13 cellular contexts compared by ENCODE assay signal in the genomic region with DNA sequence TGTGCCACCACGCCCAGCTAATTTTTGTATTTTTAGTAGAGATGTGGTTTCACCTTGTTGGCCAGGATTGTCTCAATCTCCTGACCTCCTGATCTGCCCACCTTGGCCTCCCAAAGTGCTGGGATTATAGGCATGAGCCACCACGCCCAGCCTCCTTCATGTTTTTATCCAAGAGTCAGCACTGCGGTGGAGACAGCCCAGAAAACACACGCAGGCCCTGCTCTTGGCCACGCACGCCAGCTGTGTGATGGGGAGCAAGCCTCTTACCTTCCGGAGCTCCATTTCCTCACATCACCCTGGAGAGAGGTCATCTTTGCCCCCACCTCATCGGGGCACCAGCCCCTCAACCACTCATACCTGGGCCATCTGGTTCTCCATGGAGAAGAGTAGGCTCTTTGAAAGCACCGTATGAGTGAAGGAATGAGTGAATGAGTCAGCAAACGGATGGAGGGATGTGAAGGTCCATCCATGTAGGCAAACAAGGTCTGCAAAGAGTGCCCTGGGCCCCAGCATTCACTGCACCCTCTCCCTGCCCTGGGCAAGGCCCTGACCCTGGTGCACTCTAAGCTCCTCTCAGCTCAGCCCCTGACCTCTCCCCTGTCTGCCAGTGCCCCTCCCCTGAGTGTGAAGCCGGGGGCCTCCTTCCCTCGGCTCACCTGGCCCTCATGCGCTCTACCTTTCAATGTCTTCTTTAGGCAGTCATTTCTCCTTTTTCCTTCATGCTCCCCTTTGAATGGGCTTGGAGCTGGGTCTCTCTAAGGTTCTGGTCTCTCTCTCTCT. TPM values are rescaled to one million over a fixed set of nuclear protein-coding genes. Genes with fewer than 3 reads are reported as not detected.
DNase-seq lines count a peak whose midpoint lies in the region; ATAC-seq and TF ChIP-seq lines count a peak whose summit lies in the region.
"Had no signal": no experiment of that assay in that cellular context is flagged by ENCODE, and none has a peak within 500 bp of the region (broad histone marks: within the 10 kb centered on the region; RNA-seq: fewer than 3 reads in every experiment).

No MANE protein-coding gene starts in this region.

- no peaks in the 10 kb centered on the region for H3K27me3 ChIP-seq in stomach smooth muscle (ENCODE audit: control insufficient read depth in 1 of 2, insufficient read depth in 2 of 2, low read length in 2 of 2)
- H3K27me3 ChIP-seq in dorsolateral prefrontal cortex: no peaks in the 10 kb centered on the region
- H3K27me3 ChIP-seq: vagina had no signal

- no peak for ATAC-seq in GM21528 (IDR thresholded peaks at IDR 0.05; ENCODE audit: low FRiP score, unreplicated experiment)

- H3K9me3 ChIP-seq in stomach smooth muscle (ENCODE audit: control insufficient read depth in 2 of 2, low read length in 2 of 2): no peaks in the 10 kb centered on the region
- H3K9me3 ChIP-seq: vagina had no signal

- H3K4me1 ChIP-seq in stomach smooth muscle (ENCODE audit: control insufficient read depth, insufficient read depth, low read length): peaks cover 76% of the 10 kb centered on the region

- peaks cover 60% of the 10 kb centered on the region for H3K36me3 Mint-ChIP-seq in activated naive CD4-positive, alpha-beta T cell treated with anti-CD3 and anti-CD28 coated beads for 36 hours (ENCODE audit: low read depth)
- peaks cover 57% of the 10 kb centered on the region for H3K36me3 Mint-ChIP-seq in activated CD4-positive, alpha-beta memory T cell treated with anti-CD3 and anti-CD28 coated beads, Interleukin-2, amount 10 ng/mL, durations not matched to agents 7 days and 5 days (ENCODE audit: low read depth)
- H3K36me3 Mint-ChIP-seq in immature natural killer cell: peaks cover 0 to 4% (median 0%) of the 10 kb centered on the region in 3 donors

- H3K4me3 Mint-ChIP-seq in activated naive CD4-positive, alpha-beta T cell treated with anti-CD3 and anti-CD28 coated beads for 36 hours: peak overlapping the region; percentile 57
- H3K4me3 Mint-ChIP-seq in activated CD4-positive, alpha-beta memory T cell treated with anti-CD3 and anti-CD28 coated beads, Interleukin-2, amount 10 ng/mL, durations not matched to agents 7 days and 5 days: peak overlapping the region; percentile 35
- H3K4me3 Mint-ChIP-seq in immature natural killer cell: peak overlapping the region in 3 of 5 donors; percentile 30 to 75 (median 64)

- H3K9ac ChIP-seq in stomach smooth muscle (ENCODE audit: low read length in 2 of 2): no peak overlapping the region
- H3K9ac ChIP-seq: KMS-11 had no signal

- H3K4me3 ChIP-seq in stomach smooth muscle (ENCODE audit: low read length in 2 of 2) (no peak overlapping the region), dorsolateral prefrontal cortex (no peak overlapping the region)
- H3K4me3 ChIP-seq: vagina had no signal

- POLR2A ChIA-PET in activated CD4-positive, alpha-beta memory T cell treated with anti-CD3 and anti-CD28 coated beads, Interleukin-2, amount 10 ng/mL, durations not matched to agents 7 days and 5 days (lab: Charles Lee): interaction anchor here (0.7 to 2.1 kb wide), 3 partner anchors 13 to 23 kb away, joined by 3 to 6 read pairs (median 4); no protein-coding TSS in a partner anchor

- no peaks in the 10 kb centered on the region for H3K36me3 ChIP-seq in stomach smooth muscle (ENCODE audit: control insufficient read depth in 2 of 2, insufficient read depth in 2 of 2, low read length in 2 of 2)
- H3K36me3 ChIP-seq: vagina had no signal

- CTCF ChIA-PET in activated naive CD4-positive, alpha-beta T cell treated with anti-CD3 and anti-CD28 coated beads for 36 hours (lab: Charles Lee): interaction anchor here (0.7 to 1.0 kb wide), 3 partner anchors 98 to 135 kb away, joined by 3 to 4 read pairs (median 4); no protein-coding TSS in a partner anchor
- CTCF ChIA-PET in activated CD4-positive, alpha-beta memory T cell treated with anti-CD3 and anti-CD28 coated beads, Interleukin-2, amount 10 ng/mL, durations not matched to agents 7 days and 5 days (lab: Charles Lee): interaction anchor here (1.3 kb wide), 1 partner anchor 27 kb away, joined by 4 read pairs; no protein-coding TSS in a partner anchor

- H3K9me3 Mint-ChIP-seq in activated naive CD4-positive, alpha-beta T cell treated with anti-CD3 and anti-CD28 coated beads for 36 hours: no peaks in the 10 kb centered on the region
- no peaks in the 10 kb centered on the region for H3K9me3 Mint-ChIP-seq in activated CD4-positive, alpha-beta memory T cell treated with anti-CD3 and anti-CD28 coated beads, Interleukin-2, amount 10 ng/mL, durations not matched to agents 7 days and 5 days
- no peaks in the 10 kb centered on the region for H3K9me3 Mint-ChIP-seq in immature natural killer cell

- no peaks in the 10 kb centered on the region for H3K27me3 Mint-ChIP-seq in activated naive CD4-positive, alpha-beta T cell treated with anti-CD3 and anti-CD28 coated beads for 36 hours (ENCODE audit: low read depth)
- H3K27me3 Mint-ChIP-seq in activated CD4-positive, alpha-beta memory T cell treated with anti-CD3 and anti-CD28 coated beads, Interleukin-2, amount 10 ng/mL, durations not matched to agents 7 days and 5 days: no peaks in the 10 kb centered on the region
- H3K27me3 Mint-ChIP-seq in immature natural killer cell (ENCODE audit: low read depth in 3 of 3): peaks cover 0 to 16% (median 4%) of the 10 kb centered on the region in 3 donors

- DNase-seq in activated naive CD4-positive, alpha-beta T cell treated with anti-CD3 and anti-CD28 coated beads for 36 hours: no peak
- no peak for DNase-seq in activated naive CD4-positive, alpha-beta T cell treated with anti-CD3 and anti-CD28 coated beads, Interleukin-2, amount 50 U/mL, for 16 hours
- no peak for DNase-seq in activated CD4-positive, alpha-beta memory T cell treated with anti-CD3 and anti-CD28 coated beads, Interleukin-2, amount 10 ng/mL, durations not matched to agents 7 days and 5 days
- DNase-seq in immature natural killer cell: no peak
- DNase-seq in GM19240 (ENCODE audit: insufficient read length, low spot score): no peak
- DNase-seq in dorsolateral prefrontal cortex: no peak
- DNase-seq: ACHN, DND-41, NCI-H2029 had no signal

- no peak for TF ChIP-seq CTCF in dorsolateral prefrontal cortex (IDR thresholded peaks at IDR 0.05 in 54 of 56, conservative IDR thresholded peaks at IDR 0.05 in 2 of 56; ENCODE audit: low read depth in 1 of 56, partially characterized antibody in 56 of 56)

- peaks cover 93% of the 10 kb centered on the region for H3K4me1 Mint-ChIP-seq in activated naive CD4-positive, alpha-beta T cell treated with anti-CD3 and anti-CD28 coated beads for 36 hours (ENCODE audit: low read depth)
- peaks cover 84% of the 10 kb centered on the region for H3K4me1 Mint-ChIP-seq in activated CD4-positive, alpha-beta memory T cell treated with anti-CD3 and anti-CD28 coated beads, Interleukin-2, amount 10 ng/mL, durations not matched to agents 7 days and 5 days
- peaks cover 92 to 100% of the 10 kb centered on the region in 2 donors for H3K4me1 Mint-ChIP-seq in immature natural killer cell

- H3K27ac Mint-ChIP-seq in activated naive CD4-positive, alpha-beta T cell treated with anti-CD3 and anti-CD28 coated beads for 36 hours: peak overlapping the region; percentile 100
- peak overlapping the region; percentile 93 for H3K27ac Mint-ChIP-seq in activated CD4-positive, alpha-beta memory T cell treated with anti-CD3 and anti-CD28 coated beads, Interleukin-2, amount 10 ng/mL, durations not matched to agents 7 days and 5 days
- H3K27ac Mint-ChIP-seq in immature natural killer cell: peak overlapping the region; percentile 86 to 98 (median 94)

- peak overlapping the region; percentile 49 for H3K27ac ChIP-seq in stomach smooth muscle (ENCODE audit: low read length)
- no peak overlapping the region for H3K27ac ChIP-seq in dorsolateral prefrontal cortex
- H3K27ac ChIP-seq: KMS-11, vagina had no signal

- intact Hi-C loops in activated naive CD4-positive, alpha-beta T cell treated with anti-CD3 and anti-CD28 coated beads for 36 hours (cut with micrococcal nuclease): no loop called here
- intact Hi-C loops in dorsolateral prefrontal cortex (cut with DNase I): no loop called here

RNA-seq across cellular contexts. Expression of gene GYPC, which starts 7.4 kb away (rescaled TPM):
- 100 to 1,000 TPM; 150 to 155 TPM for total RNA-seq in activated naive CD4-positive, alpha-beta T cell treated with anti-CD3 and anti-CD28 coated beads for 36 hours
- 100 to 1,000 TPM; 133 TPM for total RNA-seq in activated CD4-positive, alpha-beta memory T cell treated with anti-CD3 and anti-CD28 coated beads, Interleukin-2, amount 10 ng/mL, durations not matched to agents 7 days and 5 days
- 100 to 1,000 TPM; 164 to 231 (median 178) TPM for polyA plus RNA-seq in immature natural killer cell
- 10 to 100 TPM in 36 of 120 experiments, 1 to 10 TPM in 84; 2.7 to 22.3 (median 8.4) TPM for total RNA-seq in dorsolateral prefrontal cortex

Comparison
In these comparisons a context has a peak if more than half of its experiments do, and no peak if none do; other contexts are left out.
1. RNA of gene GYPC, which starts 7.4 kb away (total RNA-seq): 150 to 155 TPM in activated naive CD4-positive, alpha-beta T cell treated with anti-CD3 and anti-CD28 coated beads for 36 hours and 133 TPM in activated CD4-positive, alpha-beta memory T cell treated with anti-CD3 and anti-CD28 coated beads, Interleukin-2, amount 10 ng/mL, durations not matched to agents 7 days and 5 days; 2.7 to 22.3 TPM in dorsolateral prefrontal cortex; every median in the first group is over 4 times any median in the second.
2. Peak in every context shown above with its lines, with median percentiles within 50 percentile points of each other: H3K27ac Mint-ChIP-seq and H3K4me3 Mint-ChIP-seq.